ENCODE assay signal across 8 cellular contexts in genomic region chr4:17811078-17811603, GRCh38. TPM values are rescaled to one million over a fixed set of nuclear protein-coding genes. Genes with fewer than 3 reads are reported as not detected.
DNase-seq lines count a peak whose midpoint lies in the region; ATAC-seq, FAIRE-seq and TF ChIP-seq lines count a peak whose summit lies in the region.

No MANE protein-coding gene starts in this region.

- H3K4me1 ChIP-seq in heart left ventricle (peaks cover 5 to 61% (median 38%) of the 10 kb centered on the region in 12 donors), sigmoid colon (peaks cover 0 to 46% (median 44%) of the 10 kb centered on the region in 4 donors)

- no peak for DNase-seq in CD14-positive monocyte (ENCODE audit: low spot score)
- peak in 2 of 5 donors; percentile 11 to 18 for DNase-seq in heart left ventricle
- no peak for DNase-seq in sigmoid colon
- DNase-seq in NOMO-1 treated with DMSO at 0.1 percent for 48 hours (lab: John Stamatoyannopoulos, UW; ENCODE audit: unreplicated experiment), result no peak
- no peak for DNase-seq in HTR-8/SVneo (ENCODE audit: insufficient read length, low spot score)

- TF ChIP-seq EP300 in sigmoid colon (IDR thresholded peaks at IDR 0.05), result no peak

- H3K9me3 ChIP-seq in heart left ventricle (no peaks in the 10 kb centered on the region), sigmoid colon (no peaks in the 10 kb centered on the region)

- TF ChIP-seq POLR2A in heart left ventricle (IDR thresholded peaks at IDR 0.05), result no peak
- TF ChIP-seq POLR2A in sigmoid colon (IDR thresholded peaks at IDR 0.05), result no peak

- peaks cover 0 to 8% (median 0%) of the 10 kb centered on the region in 9 donors for H3K36me3 ChIP-seq in heart left ventricle
- H3K36me3 ChIP-seq in sigmoid colon, result no peaks in the 10 kb centered on the region

- 0 to 2% (median 1%) methylated on average over 28 to 48 of the region's 48 CpGs for WGBS in heart left ventricle, 4 donors
- WGBS in sigmoid colon, 2 donors, result 1% methylated on average over 48 of the region's 48 CpGs

- no peaks in the 10 kb centered on the region for H3K27me3 Mint-ChIP-seq in CD14-positive monocyte (ENCODE audit: low read depth in 3 of 3)

- H3K27me3 ChIP-seq in heart left ventricle (no peaks in the 10 kb centered on the region), sigmoid colon (no peaks in the 10 kb centered on the region)

- H3K27ac ChIP-seq in VCaP, result peak overlapping the region; percentile 90
- H3K27ac ChIP-seq in heart left ventricle, result peak overlapping the region in 3 of 12 donors; percentile 96 to 98 (median 96)
- peak overlapping the region in 1 of 4 donors; percentile 98 for H3K27ac ChIP-seq in sigmoid colon

- TF ChIP-seq CTCF in CD14-positive monocyte (IDR thresholded peaks at IDR 0.05), result no peak
- TF ChIP-seq CTCF in VCaP (conservative IDR thresholded peaks at IDR 0.05), result no peak
- no peak for TF ChIP-seq CTCF in heart left ventricle (IDR thresholded peaks at IDR 0.05)
- TF ChIP-seq CTCF in sigmoid colon (IDR thresholded peaks at IDR 0.05), result no peak

- H3K27ac Mint-ChIP-seq in CD14-positive monocyte, result peak overlapping the region in 6 of 7 donors; percentile 1 to 99 (median 87)

- peaks cover 6 to 14% of the 10 kb centered on the region in 2 donors for H3K36me3 Mint-ChIP-seq in CD14-positive monocyte

- peak; percentile 26 for ATAC-seq in GM19328 (IDR thresholded peaks at IDR 0.05; ENCODE audit: unreplicated experiment)
- peak; percentile 22 for ATAC-seq in HG03196 (IDR thresholded peaks at IDR 0.05; ENCODE audit: unreplicated experiment)
- ATAC-seq in heart left ventricle, result peak in 1 of 4 donors; percentile 9

- FAIRE-seq in HTR-8/SVneo (lab: Jason Lieb, UNC), result no peak

- peak overlapping the region; percentile 98 to 99 for H3K4me3 Mint-ChIP-seq in CD14-positive monocyte

- peaks cover 54% of the 10 kb centered on the region for H3K4me1 Mint-ChIP-seq in CD14-positive monocyte

- no peaks in the 10 kb centered on the region for H3K9me3 Mint-ChIP-seq in CD14-positive monocyte

- intact Hi-C loops in CD14-positive monocyte (cut with micrococcal nuclease) (loop anchor here (5.0 to 10.0 kb wide), 4 partner anchors 196 to 236 kb away; partner anchors contain the start of genes LAP3 (in 2 of the 2), LCORL (in 2 of the 2) and MED28 (in 1 of the 2)), heart left ventricle (cut with DNase I) (loop anchor here in 9 of 10 donors (2.0 to 10.0 kb wide), 5 partner anchors 211 to 554 kb away; partner anchors contain the start of gene LCORL (in 6 of the 9)), sigmoid colon (cut with DNase I) (no loop called here)

- H3K4me3 ChIP-seq in heart left ventricle (peak overlapping the region; percentile 44 to 90 (median 76)), sigmoid colon (peak overlapping the region; percentile 70 to 95 (median 84))

RNA-seq across cellular contexts. Expression of gene NCAPG, which starts 0.4 kb away (rescaled TPM):
- polyA plus RNA-seq in CD14-positive monocyte (not detected), heart left ventricle (under 1 TPM; 0.08 TPM), sigmoid colon (1 to 10 TPM in 2 of 3 donors, under 1 TPM in 1; under 0.01 to 8.2 (median 2.5) TPM)
- total RNA-seq in heart left ventricle (1 to 10 TPM in 2 of 9 donors, under 1 TPM in 6, not detected in 1; 0.21 to 5.4 (median 0.86) TPM), sigmoid colon (under 1 TPM; under 0.01 to 0.68 (median 0.47) TPM)

RNA-seq across cellular contexts. Expression of gene DCAF16, which starts 0.6 kb away (rescaled TPM):
- polyA plus RNA-seq in CD14-positive monocyte (1 to 10 TPM; 4.1 to 4.6 TPM), heart left ventricle (10 to 100 TPM in 1 of 2 donors, 1 to 10 TPM in 1; 6.0 to 11.1 TPM), sigmoid colon (10 to 100 TPM in 1 of 3 donors, 1 to 10 TPM in 2; 5.8 to 14.0 (median 8.4) TPM)
- total RNA-seq in heart left ventricle (10 to 100 TPM; 14.2 to 23.5 (median 19.1) TPM), sigmoid colon (10 to 100 TPM; 23.2 to 31.5 (median 25.9) TPM)

RNA-seq across cellular contexts. Expression of gene FAM184B, which starts 29.7 kb away (rescaled TPM):
- polyA plus RNA-seq in CD14-positive monocyte (not detected), heart left ventricle (under 1 TPM in 1 of 2 donors, not detected in 1; 0.04 TPM), sigmoid colon (under 1 TPM; under 0.01 to 0.23 (median 0.23) TPM)
- total RNA-seq in heart left ventricle (under 1 TPM in 1 of 9 donors, not detected in 8; 0.08 TPM), sigmoid colon (not detected)
